Comparison of ENCODE assay signal across 18 cellular contexts in genomic region chr1:85332575-85332974, GRCh38. TPM values are rescaled to one million over a fixed set of nuclear protein-coding genes. Genes with fewer than 3 reads are reported as not detected.
DNase-seq lines count a peak whose midpoint lies in the region; TF ChIP-seq lines count a peak whose summit lies in the region.
"Had no signal": no experiment of that assay in that cellular context is flagged by ENCODE, and none has a peak within 500 bp of the region (broad histone marks: within the 10 kb centered on the region; RNA-seq: fewer than 3 reads in every experiment).

No MANE protein-coding gene starts in this region.

- in situ Hi-C loops in KBM-7 (cut with MboI; ENCODE audit: low pct_unique_long_range_greater_than_20kb, low sequenced_read_pairs): no loop called here

- H3K27me3 Mint-ChIP-seq in chondrocyte (ENCODE audit: low read depth): no peaks in the 10 kb centered on the region

- H3K27me3 ChIP-seq in ACC112 (ENCODE audit: insufficient read depth, low read length): no peaks in the 10 kb centered on the region
- H3K27me3 ChIP-seq in osteoblast (ENCODE audit: insufficient read depth, low read length): no peaks in the 10 kb centered on the region

- H3K79me2 ChIP-seq in ACC112 (ENCODE audit: control insufficient read depth, insufficient read depth, low read length, unreplicated experiment): peaks cover 28% of the 10 kb centered on the region
- peaks cover 62% of the 10 kb centered on the region for H3K79me2 ChIP-seq in osteoblast (ENCODE audit: insufficient read depth, low read length)
- H3K79me2 ChIP-seq in OCI-LY7 (ENCODE audit: insufficient read depth, low read depth, low read length): no peaks in the 10 kb centered on the region

- H3K4me3 ChIP-seq in ACC112 (ENCODE audit: low read depth, low read length) (no peak overlapping the region), osteoblast (ENCODE audit: insufficient read depth, low read length) (no peak overlapping the region), OCI-LY7 (ENCODE audit: low read depth, low read length, poor library complexity, severe bottlenecking) (no peak overlapping the region)
- H3K4me3 ChIP-seq: HAP-1 had no signal

- DNase-seq in NCI-H69 (lab: John Stamatoyannopoulos, UW) (peak; percentile 82), chondrocyte (ENCODE audit: low spot score) (no peak), osteoblast (ENCODE audit: insufficient read length, low spot score, missing footprints) (no peak), KBM-7 (no peak), OCI-LY7 (ENCODE audit: low spot score) (no peak)
- no peak for DNase-seq in activated CD4-positive, CD25-positive, alpha-beta regulatory T cell (lab: John Stamatoyannopoulos, UW)
- DNase-seq in activated naive CD4-positive, alpha-beta T cell treated with Interleukin-2 at 50 U/mL for 16 hours: no peak
- DNase-seq: DND-41, NCI-H1105, NCI-H1694, NCI-H345, NCI-H526 treated with DMSO at 0.1 percent for 48 hours, OCI-M1, RPMI8226 had no signal

- no peak for TF ChIP-seq CTCF in chondrocyte (IDR thresholded peaks at IDR 0.05)
- TF ChIP-seq CTCF in osteoblast (IDR thresholded peaks at IDR 0.05; ENCODE audit: extremely low read depth, low read depth, low read length): no peak
- TF ChIP-seq CTCF in OCI-LY7 (conservative IDR thresholded peaks at IDR 0.05; ENCODE audit: low read length): no peak

- H3K9me2 ChIP-seq in OCI-LY7 (ENCODE audit: insufficient read depth, low read length): no peaks in the 10 kb centered on the region

- H3K4me2 ChIP-seq in osteoblast (ENCODE audit: insufficient read depth, low read length): no peak overlapping the region
- no peak overlapping the region for H3K4me2 ChIP-seq in OCI-LY7 (ENCODE audit: low read length)

- H3K4me1 Mint-ChIP-seq in chondrocyte (ENCODE audit: low read depth): peaks cover 82% of the 10 kb centered on the region

- H3K36me3 Mint-ChIP-seq in chondrocyte (ENCODE audit: low read depth): peaks cover 14% of the 10 kb centered on the region
- H3K36me3 Mint-ChIP-seq: IgD-negative memory B cell had no signal

- BruUV-seq in OCI-LY7 (replicated peaks; lab: Mats Ljungman, UMichigan): no TSS peak

- H4K20me1 ChIP-seq in osteoblast (ENCODE audit: insufficient read depth, low read length): no peaks in the 10 kb centered on the region
- no peaks in the 10 kb centered on the region for H4K20me1 ChIP-seq in OCI-LY7 (ENCODE audit: insufficient read depth, low read length)

- POLR2A ChIA-PET in OCI-LY7 (lab: Charles Lee): no interaction called here

- intact Hi-C loops in OCI-LY7 (cut with micrococcal nuclease; ENCODE audit: unreplicated experiment): no loop called here

- H3K4me3 Mint-ChIP-seq in chondrocyte (ENCODE audit: unreplicated experiment): no peak overlapping the region
- H3K4me3 Mint-ChIP-seq: IgD-negative memory B cell had no signal

- H3K9me3 ChIP-seq in osteoblast (ENCODE audit: low read depth, low read length) (no peaks in the 10 kb centered on the region), OCI-LY7 (ENCODE audit: low read length) (no peaks in the 10 kb centered on the region)

- peaks cover 15% of the 10 kb centered on the region for H3K9me3 Mint-ChIP-seq in chondrocyte (ENCODE audit: low read depth)

- no peak overlapping the region for H2AFZ ChIP-seq in ACC112 (ENCODE audit: low read length, unreplicated experiment)
- no peak overlapping the region for H2AFZ ChIP-seq in osteoblast (ENCODE audit: low read length)
- H2AFZ ChIP-seq in OCI-LY7 (ENCODE audit: low read length): no peak overlapping the region

- CTCF ChIA-PET in OCI-LY7 (lab: Charles Lee; ENCODE audit: unreplicated experiment): no interaction called here

- peaks cover 60% of the 10 kb centered on the region for H3K4me1 ChIP-seq in ACC112 (ENCODE audit: control insufficient read depth, insufficient read depth, low read length, unreplicated experiment)
- H3K4me1 ChIP-seq in osteoblast (ENCODE audit: insufficient read depth, low read length): peaks cover 67% of the 10 kb centered on the region
- no peaks in the 10 kb centered on the region for H3K4me1 ChIP-seq in OCI-LY7 (ENCODE audit: insufficient read depth, low read length, poor library complexity, severe bottlenecking)

- H3K36me3 ChIP-seq in ACC112 (ENCODE audit: insufficient read depth, low read length) (peaks cover 11% of the 10 kb centered on the region), osteoblast (ENCODE audit: insufficient read depth, low read length) (peaks cover 21% of the 10 kb centered on the region), OCI-LY7 (ENCODE audit: insufficient read depth, low read length) (no peaks in the 10 kb centered on the region)
- H3K36me3 ChIP-seq: HAP-1 had no signal

- peak overlapping the region; percentile 84 for H3K27ac Mint-ChIP-seq in chondrocyte (ENCODE audit: unreplicated experiment)

- H3K27ac ChIP-seq in ACC112 (ENCODE audit: low read depth, low read length) (peak overlapping the region; percentile 99), osteoblast (ENCODE audit: low read depth, low read length) (peak overlapping the region; percentile 99), OCI-LY7 (ENCODE audit: low read depth, low read length, poor library complexity, severe bottlenecking) (no peak overlapping the region)
- H3K27ac ChIP-seq: C4-2B had no signal

RNA-seq across cellular contexts. Expression of gene BCL10, which starts 56.1 kb away (rescaled TPM):
- total RNA-seq in chondrocyte: 21.9 to 26.5 TPM (median 24.9 TPM) in 3 replicates
- total RNA-seq in osteoblast: 30.4 and 35.7 TPM in 2 replicates
- 10.6 and 17.4 TPM in 2 replicates for total RNA-seq in OCI-LY7 (2014; rRNA removed; shearing (Covaris generic))
- total RNA-seq in OCI-LY7 (2022): 29.0 and 32.5 TPM in 2 replicates
